In the genomic region with DNA sequence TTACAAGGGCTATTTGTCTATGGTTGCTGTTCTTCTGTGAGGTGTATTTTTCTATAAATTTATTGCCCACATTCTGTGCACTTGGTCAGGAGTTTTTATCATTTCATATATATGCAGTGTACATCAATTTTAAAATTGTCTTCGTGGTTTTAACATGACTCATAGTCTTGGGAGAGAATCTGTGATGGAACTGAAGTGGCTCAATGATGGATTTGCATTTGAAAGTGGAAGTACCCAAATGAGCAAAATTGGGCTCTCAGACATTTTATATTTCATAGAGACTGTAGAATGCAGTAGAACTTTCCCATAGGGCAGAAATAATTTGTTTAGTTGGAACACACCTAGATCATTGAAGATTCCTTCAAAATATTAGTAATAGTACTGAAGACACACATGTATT, we compare ENCODE assay signal across 8 cellular contexts. TPM values are rescaled to one million over a fixed set of nuclear protein-coding genes. Genes with fewer than 3 reads are reported as not detected.
DNase-seq lines count a peak whose midpoint lies in the region; ATAC-seq lines count a peak whose summit lies in the region.

No MANE protein-coding gene starts in this region.

- no peaks in the 10 kb centered on the region for H3K27me3 Mint-ChIP-seq in activated T-cell treated with anti-CD3 and anti-CD28 coated beads, Interleukin-2, amount 50 U/mL, for 24 hours
- no peaks in the 10 kb centered on the region for H3K27me3 Mint-ChIP-seq in natural killer cell treated with Interleukin-12 subunit alpha and Interleukin-12 subunit beta and Interleukin-15 and Interleukin-18, amount 100 ng/mL, for 72 hours

- no peak for DNase-seq in activated T-cell treated with anti-CD3 and anti-CD28 coated beads, Interleukin-2, amount 50 U/mL, for 24 hours
- no peak for DNase-seq in activated T-cell treated with anti-CD3 and anti-CD28 coated beads, Interleukin-2, amount 50 U/mL, for 48 hours
- peak; percentile 23 to 64 for DNase-seq in SW 1271 (lab: John Stamatoyannopoulos, UW)
- no peak for DNase-seq in natural killer cell treated with Interleukin-12 subunit alpha and Interleukin-12 subunit beta and Interleukin-15 and Interleukin-18, amount 100 ng/mL, for 72 hours (ENCODE audit: low spot score)
- no peak for DNase-seq in activated CD4-positive, alpha-beta T cell treated with anti-CD3 and anti-CD28 coated beads, Interleukin-2, amount 50 U/mL, for 48 hours
- DNase-seq in anterior cingulate cortex (lab: John Stamatoyannopoulos, UW): no peak
- no peak for DNase-seq in stimulated activated CD4-positive, alpha-beta T cell treated with anti-CD3 and anti-CD28 coated beads, Interleukin-2, amount 100 ng/mL, for 48 hours

- peak overlapping the region; percentile 74 for H3K27ac Mint-ChIP-seq in activated T-cell treated with anti-CD3 and anti-CD28 coated beads, Interleukin-2, amount 50 U/mL, for 24 hours
- peak overlapping the region; percentile 63 to 77 for H3K27ac Mint-ChIP-seq in natural killer cell treated with Interleukin-12 subunit alpha and Interleukin-12 subunit beta and Interleukin-15 and Interleukin-18, amount 100 ng/mL, for 72 hours

- peak; percentile 35 for ATAC-seq in HG03097 (IDR thresholded peaks at IDR 0.05; ENCODE audit: low FRiP score, unreplicated experiment)
- peak; percentile 21 to 53 for ATAC-seq in natural killer cell treated with Interleukin-12 subunit alpha and Interleukin-12 subunit beta and Interleukin-15 and Interleukin-18, amount 100 ng/mL, for 72 hours

- H3K4me1 Mint-ChIP-seq in activated T-cell treated with anti-CD3 and anti-CD28 coated beads, Interleukin-2, amount 50 U/mL, for 24 hours (ENCODE audit: low read depth): peaks cover 37% of the 10 kb centered on the region
- H3K4me1 Mint-ChIP-seq in natural killer cell treated with Interleukin-12 subunit alpha and Interleukin-12 subunit beta and Interleukin-15 and Interleukin-18, amount 100 ng/mL, for 72 hours (ENCODE audit: low read depth in 2 of 2): peaks cover 24 to 26% of the 10 kb centered on the region in 2 donors

- H3K36me3 Mint-ChIP-seq in activated T-cell treated with anti-CD3 and anti-CD28 coated beads, Interleukin-2, amount 50 U/mL, for 24 hours (ENCODE audit: low read depth): peaks cover 37% of the 10 kb centered on the region
- peaks cover 9% of the 10 kb centered on the region for H3K36me3 Mint-ChIP-seq in natural killer cell treated with Interleukin-12 subunit alpha and Interleukin-12 subunit beta and Interleukin-15 and Interleukin-18, amount 100 ng/mL, for 72 hours

- no peaks in the 10 kb centered on the region for H3K9me3 Mint-ChIP-seq in activated T-cell treated with anti-CD3 and anti-CD28 coated beads, Interleukin-2, amount 50 U/mL, for 24 hours
- no peaks in the 10 kb centered on the region for H3K9me3 Mint-ChIP-seq in natural killer cell treated with Interleukin-12 subunit alpha and Interleukin-12 subunit beta and Interleukin-15 and Interleukin-18, amount 100 ng/mL, for 72 hours

- peak overlapping the region; percentile 44 for H3K4me3 Mint-ChIP-seq in activated T-cell treated with anti-CD3 and anti-CD28 coated beads, Interleukin-2, amount 50 U/mL, for 24 hours
- H3K4me3 Mint-ChIP-seq in natural killer cell treated with Interleukin-12 subunit alpha and Interleukin-12 subunit beta and Interleukin-15 and Interleukin-18, amount 100 ng/mL, for 72 hours: peak overlapping the region; percentile 78

RNA-seq across cellular contexts. Expression of a gene that starts 1.9 kb away (rescaled TPM):
- total RNA-seq in natural killer cell treated with Interleukin-12 subunit alpha and Interleukin-12 subunit beta and Interleukin-15 and Interleukin-18, amount 100 ng/mL, for 72 hours: 10 to 100 TPM; 75.9 to 79.4 TPM

Comparison
In these comparisons a context has a peak if more than half of its experiments do, and no peak if none do; other contexts are left out.
1. DNase-seq: peak in SW 1271 (2 of 2); none in activated T-cell treated with anti-CD3 and anti-CD28 coated beads, Interleukin-2, amount 50 U/mL, for 24 hours (single experiment), activated T-cell treated with anti-CD3 and anti-CD28 coated beads, Interleukin-2, amount 50 U/mL, for 48 hours (0 of 2), natural killer cell treated with Interleukin-12 subunit alpha and Interleukin-12 subunit beta and Interleukin-15 and Interleukin-18, amount 100 ng/mL, for 72 hours (single experiment), activated CD4-positive, alpha-beta T cell treated with anti-CD3 and anti-CD28 coated beads, Interleukin-2, amount 50 U/mL, for 48 hours (0 of 2), anterior cingulate cortex (0 of 58) and stimulated activated CD4-positive, alpha-beta T cell treated with anti-CD3 and anti-CD28 coated beads, Interleukin-2, amount 100 ng/mL, for 48 hours (0 of 2).